ENCODE assay signal across 5 cellular contexts in the genomic region with DNA sequence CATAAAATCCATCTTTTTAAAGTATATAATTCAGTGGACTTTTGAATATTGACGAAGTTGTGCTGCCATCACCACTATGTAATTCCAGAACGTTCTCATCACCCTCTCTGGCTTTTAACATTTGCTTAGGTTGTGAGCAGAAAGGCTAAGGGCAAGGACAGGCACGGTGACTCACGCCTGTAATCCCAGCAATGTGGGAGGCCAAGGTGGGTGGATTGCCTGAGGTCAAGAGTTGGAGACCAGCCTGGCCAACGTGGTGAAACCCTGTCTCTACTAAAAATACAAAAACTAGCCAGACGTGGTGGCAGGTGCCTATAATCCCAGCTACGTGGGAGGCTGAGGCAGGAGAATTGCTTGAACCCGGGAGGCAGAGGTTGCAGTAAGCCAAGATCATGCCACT. TPM values are rescaled to one million over a fixed set of nuclear protein-coding genes. Genes with fewer than 3 reads are reported as not detected.
"Had no signal": no experiment of that assay in that cellular context is flagged by ENCODE, and none has a peak within 500 bp of the region (broad histone marks: within the 10 kb centered on the region; RNA-seq: fewer than 3 reads in every experiment).

No MANE protein-coding gene starts in this region.

RNA-seq across cellular contexts. Expression of a gene that starts 11.0 kb away (rescaled TPM):
- total RNA-seq: LHCN-M2, PC-3, Right ventricle myocardium superior, SK-MEL-5, T-cell had no signal
